Comparison of ENCODE assay signal across 9 cellular contexts in the genomic region with DNA sequence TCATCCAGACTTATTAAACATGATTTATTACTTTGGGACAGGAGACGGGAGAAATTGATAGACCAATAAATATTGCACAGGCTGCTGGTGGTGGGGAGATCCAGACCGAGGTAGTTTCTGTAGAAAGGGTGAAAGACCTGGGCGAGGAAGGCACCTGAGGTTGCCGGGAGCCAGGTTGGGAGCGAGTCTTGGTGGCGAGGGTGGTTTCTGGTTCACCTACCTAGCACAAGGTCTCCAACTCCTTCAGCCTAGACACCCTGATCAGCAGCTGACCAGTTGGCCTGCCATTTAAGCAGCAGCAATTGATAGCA. TPM values are rescaled to one million over a fixed set of nuclear protein-coding genes. Genes with fewer than 3 reads are reported as not detected.
DNase-seq lines count a peak whose midpoint lies in the region; ATAC-seq and TF ChIP-seq lines count a peak whose summit lies in the region.
"Had no signal": no experiment of that assay in that cellular context is flagged by ENCODE, and none has a peak within 500 bp of the region (broad histone marks: within the 10 kb centered on the region; RNA-seq: fewer than 3 reads in every experiment).

No MANE protein-coding gene starts in this region.

- intact Hi-C loops in vagina (cut with DNase I), result no loop called here

- ATAC-seq in stimulated activated naive CD8-positive, alpha-beta T cell treated with anti-CD3 and anti-CD28 coated beads, Interleukin-15, Interleukin-2, amounts not matched to agents 100 U/mL and 50 U/mL, for 24 hours, result no peak
- ATAC-seq in GM19455 (IDR thresholded peaks at IDR 0.05; ENCODE audit: unreplicated experiment), result no peak

- H3K36me3 ChIP-seq in muscle layer of colon (ENCODE audit: insufficient read depth, low read length) (peaks cover 16% of the 10 kb centered on the region), vagina (peaks cover 0 to 10% of the 10 kb centered on the region in 2 donors)

- H3K9me3 Mint-ChIP-seq in stimulated activated naive CD8-positive, alpha-beta T cell treated with anti-CD3 and anti-CD28 coated beads, Interleukin-15, Interleukin-2, amounts not matched to agents 100 ng/mL and 50 ng/mL, for 24 hours, result no peaks in the 10 kb centered on the region

- peaks cover 37% of the 10 kb centered on the region for H3K36me3 Mint-ChIP-seq in stimulated activated naive CD8-positive, alpha-beta T cell treated with anti-CD3 and anti-CD28 coated beads, Interleukin-15, Interleukin-2, amounts not matched to agents 100 ng/mL and 50 ng/mL, for 24 hours (ENCODE audit: low read depth)

- H3K4me1 ChIP-seq in muscle layer of colon (ENCODE audit: insufficient read depth, low read length), result peaks cover 43% of the 10 kb centered on the region
- H3K4me1 ChIP-seq in vagina, result peaks cover 53% of the 10 kb centered on the region

- H3K27me3 Mint-ChIP-seq in stimulated activated naive CD8-positive, alpha-beta T cell treated with anti-CD3 and anti-CD28 coated beads, Interleukin-15, Interleukin-2, amounts not matched to agents 100 ng/mL and 50 ng/mL, for 24 hours, result no peaks in the 10 kb centered on the region

- H3K4me3 Mint-ChIP-seq in stimulated activated naive CD8-positive, alpha-beta T cell treated with anti-CD3 and anti-CD28 coated beads, Interleukin-15, Interleukin-2, amounts not matched to agents 100 ng/mL and 50 ng/mL, for 24 hours, result peak overlapping the region; percentile 92

- H3K4me3 ChIP-seq in muscle layer of colon (ENCODE audit: low read depth in 1 of 2, low read length in 2 of 2), result peak overlapping the region in 1 of 2 donors; percentile 61
- peak overlapping the region; percentile 38 to 45 for H3K4me3 ChIP-seq in vagina

- TF ChIP-seq CTCF in vagina (IDR thresholded peaks at IDR 0.05), result no peak

- peak overlapping the region; percentile 1 for H3K27ac Mint-ChIP-seq in stimulated activated naive CD8-positive, alpha-beta T cell treated with anti-CD3 and anti-CD28 coated beads, Interleukin-15, Interleukin-2, amounts not matched to agents 100 ng/mL and 50 ng/mL, for 24 hours

- H3K4me1 Mint-ChIP-seq in stimulated activated naive CD8-positive, alpha-beta T cell treated with anti-CD3 and anti-CD28 coated beads, Interleukin-15, Interleukin-2, amounts not matched to agents 100 ng/mL and 50 ng/mL, for 24 hours (ENCODE audit: low read depth), result peaks cover 60% of the 10 kb centered on the region

- H3K27me3 ChIP-seq in muscle layer of colon (ENCODE audit: control insufficient read depth in 1 of 2, insufficient read depth in 2 of 2, low read length in 2 of 2), result no peaks in the 10 kb centered on the region
- H3K27me3 ChIP-seq in vagina, result no peaks in the 10 kb centered on the region

- H3K27ac ChIP-seq in caudate nucleus (ENCODE audit: low read depth, low read length) (peak overlapping the region; percentile 85), muscle layer of colon (ENCODE audit: low read depth, low read length) (peak overlapping the region; percentile 90), vagina (peak overlapping the region; percentile 82)

- H3K9ac ChIP-seq in muscle layer of colon (ENCODE audit: low read length), result no peak overlapping the region

- TF ChIP-seq POLR2A in vagina (IDR thresholded peaks at IDR 0.05), result no peak

- no peak for DNase-seq in stimulated activated naive CD8-positive, alpha-beta T cell treated with anti-CD3 and anti-CD28 coated beads, Interleukin-15, Interleukin-2, amounts not matched to agents 100 U/mL and 50 U/mL, for 24 hours
- no peak for DNase-seq in caudate nucleus (lab: John Stamatoyannopoulos, UW)
- DNase-seq in vagina (ENCODE audit: extremely low spot score in 2 of 2), result no peak
- DNase-seq in activated gamma-delta T cell (lab: John Stamatoyannopoulos, UW), result no peak
- DNase-seq in Ammon's horn (ENCODE audit: low spot score), result no peak

- no peaks in the 10 kb centered on the region for H3K9me3 ChIP-seq in muscle layer of colon (ENCODE audit: low read length)
- H3K9me3 ChIP-seq in vagina, result no peaks in the 10 kb centered on the region

RNA-seq across cellular contexts. Expression of a gene that starts 7.0 kb away (rescaled TPM):
- 55.2 TPM for total RNA-seq in vagina

RNA-seq across cellular contexts. Expression of a gene that starts 31.4 kb away (rescaled TPM):
- 3.2 TPM for total RNA-seq in vagina

RNA-seq across cellular contexts. Expression of a gene that starts 31.9 kb away (rescaled TPM):
- total RNA-seq in vagina, result not detected
- total RNA-seq: urinary bladder had no signal

RNA-seq across cellular contexts. Expression of a gene that starts 59.0 kb away (rescaled TPM):
- 90.8 TPM for total RNA-seq in vagina
